Comparison of ENCODE assay signal across 27 cellular contexts in the genomic region with DNA sequence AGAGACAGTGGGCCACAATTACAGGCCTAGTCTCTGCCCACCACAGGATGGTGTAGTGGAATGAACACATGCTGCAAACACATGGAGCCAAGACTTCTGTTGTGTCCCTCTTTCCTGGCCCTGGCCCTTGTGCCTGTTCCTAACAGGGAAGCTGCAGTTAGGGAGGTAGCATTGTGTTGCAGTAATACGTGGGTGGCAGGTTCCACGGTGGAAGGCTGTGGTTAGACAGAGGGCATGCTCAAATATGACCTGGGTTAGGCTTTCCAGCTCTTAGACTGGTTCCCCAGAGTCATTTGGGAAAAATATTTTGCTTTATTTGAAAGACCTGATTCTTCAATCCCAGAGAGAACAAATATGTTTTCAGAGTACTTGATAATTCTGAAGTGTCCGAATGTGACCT. TPM values are rescaled to one million over a fixed set of nuclear protein-coding genes. Genes with fewer than 3 reads are reported as not detected.
"Had no signal": no experiment of that assay in that cellular context is flagged by ENCODE, and none has a peak within 500 bp of the region (broad histone marks: within the 10 kb centered on the region; RNA-seq: fewer than 3 reads in every experiment).

No MANE protein-coding gene starts in this region.

- DNase-seq: effector memory CD8-positive, alpha-beta T cell; esophagus squamous epithelium; foreskin fibroblast; immature natural killer cell; left ventricle myocardium inferior; lower lobe of right lung; natural killer cell; occipital lobe; pancreas; retina; right lobe of liver; spleen; stimulated activated CD4-positive, alpha-beta T cell treated with anti-CD3 and anti-CD28 coated beads, Interleukin-15, amount 100 ng/mL, for 24 hours; stimulated activated CD4-positive, alpha-beta T cell treated with anti-CD3 and anti-CD28 coated beads, Interleukin-1b, Interleukin-23, amount 100 ng/mL, for 48 hours; stimulated activated CD4-positive, alpha-beta T cell treated with anti-CD3 and anti-CD28 coated beads, Interleukin-4, amount 100 ng/mL, for 24 hours; tibial artery; upper lobe of left lung had no signal

- H3K36me3 Mint-ChIP-seq: immature natural killer cell; memory B cell; mesothelial cell of epicardium; natural killer cell; stimulated activated memory B cell treated with anti-CD40 and anti-IgM and Interleukin-4, amounts not matched to agents 10 μg/mL and 1 μg/mL and 100 μg/mL, for 72 hours had no signal

- ATAC-seq: effector memory CD8-positive, alpha-beta T cell; gastroesophageal sphincter; natural killer cell; pancreas; right lobe of liver; stimulated activated memory B cell treated with anti-CD40 and anti-IgM and Interleukin-4, amounts not matched to agents 10 μg/mL and 1 μg/mL and 100 μg/mL, for 72 hours had no signal

- H3K27me3 Mint-ChIP-seq: dendritic cell treated with granulocyte-macrophage colony-stimulating factor and Interleukin-4, amounts not matched to agents 40 ng/mL and 50 ng/mL, for 4 days; effector memory CD8-positive, alpha-beta T cell; stimulated activated memory B cell treated with anti-CD40 and anti-IgM and Interleukin-4, amounts not matched to agents 10 μg/mL and 1 μg/mL and 100 μg/mL, for 72 hours; stimulated activated naive CD8-positive, alpha-beta T cell treated with anti-CD3 and anti-CD28 coated beads, Interleukin-15, Interleukin-2, amounts not matched to agents 100 ng/mL and 50 ng/mL, for 24 hours had no signal

- H3K27ac ChIP-seq: epithelial cell of prostate, esophagus squamous epithelium, gastroesophageal sphincter, left ventricle myocardium inferior, lower lobe of right lung, pancreas, prostate gland, right lobe of liver, spleen, tibial artery, upper lobe of left lung had no signal

- H3K4me3 Mint-ChIP-seq: dendritic cell treated with granulocyte-macrophage colony-stimulating factor and Interleukin-4, amounts not matched to agents 40 ng/mL and 50 ng/mL, for 4 days; effector memory CD8-positive, alpha-beta T cell; immature natural killer cell; memory B cell; mesothelial cell of epicardium; natural killer cell; stimulated activated memory B cell treated with anti-CD40 and anti-IgM and Interleukin-4, amounts not matched to agents 10 μg/mL and 1 μg/mL and 100 μg/mL, for 72 hours; stimulated activated naive CD8-positive, alpha-beta T cell treated with anti-CD3 and anti-CD28 coated beads, Interleukin-15, Interleukin-2, amounts not matched to agents 100 ng/mL and 50 ng/mL, for 24 hours had no signal

- H3K27ac Mint-ChIP-seq: dendritic cell treated with granulocyte-macrophage colony-stimulating factor and Interleukin-4, amounts not matched to agents 40 ng/mL and 50 ng/mL, for 4 days; effector memory CD8-positive, alpha-beta T cell; immature natural killer cell; memory B cell; mesothelial cell of epicardium; natural killer cell; stimulated activated memory B cell treated with anti-CD40 and anti-IgM and Interleukin-4, amounts not matched to agents 10 μg/mL and 1 μg/mL and 100 μg/mL, for 72 hours; stimulated activated naive CD8-positive, alpha-beta T cell treated with anti-CD3 and anti-CD28 coated beads, Interleukin-15, Interleukin-2, amounts not matched to agents 100 ng/mL and 50 ng/mL, for 24 hours had no signal

- H3K4me3 ChIP-seq: esophagus squamous epithelium, gastroesophageal sphincter, left ventricle myocardium inferior, lower lobe of right lung, pancreas, prostate gland, right lobe of liver, spleen, tibial artery, upper lobe of left lung had no signal

- H3K4me1 Mint-ChIP-seq: immature natural killer cell; memory B cell; natural killer cell; stimulated activated memory B cell treated with anti-CD40 and anti-IgM and Interleukin-4, amounts not matched to agents 10 μg/mL and 1 μg/mL and 100 μg/mL, for 72 hours had no signal

- H3K9me3 Mint-ChIP-seq: dendritic cell treated with granulocyte-macrophage colony-stimulating factor and Interleukin-4, amounts not matched to agents 40 ng/mL and 50 ng/mL, for 4 days; memory B cell; stimulated activated naive CD8-positive, alpha-beta T cell treated with anti-CD3 and anti-CD28 coated beads, Interleukin-15, Interleukin-2, amounts not matched to agents 100 ng/mL and 50 ng/mL, for 24 hours had no signal

- H3K27me3 ChIP-seq: esophagus squamous epithelium, gastroesophageal sphincter, pancreas, right lobe of liver, spleen, tibial artery, upper lobe of left lung had no signal

- FAIRE-seq: keratinocyte, pancreas had no signal

- H3K9me3 ChIP-seq: esophagus squamous epithelium, gastroesophageal sphincter, left ventricle myocardium inferior, lower lobe of right lung, pancreas, prostate gland, right lobe of liver, tibial artery, upper lobe of left lung had no signal

- H3K4me1 ChIP-seq: esophagus squamous epithelium, gastroesophageal sphincter, left ventricle myocardium inferior, lower lobe of right lung, pancreas, prostate gland, right lobe of liver, spleen, tibial artery, upper lobe of left lung had no signal

- H3K36me3 ChIP-seq: esophagus squamous epithelium, gastroesophageal sphincter, left ventricle myocardium inferior, lower lobe of right lung, pancreas, prostate gland, right lobe of liver, spleen, tibial artery, upper lobe of left lung had no signal

RNA-seq across cellular contexts. Expression of a gene that starts 28.3 kb away (rescaled TPM):
- total RNA-seq: lower lobe of right lung, myocyte, natural killer cell had no signal
- polyA plus RNA-seq: spleen had no signal
